In the genomic region with DNA sequence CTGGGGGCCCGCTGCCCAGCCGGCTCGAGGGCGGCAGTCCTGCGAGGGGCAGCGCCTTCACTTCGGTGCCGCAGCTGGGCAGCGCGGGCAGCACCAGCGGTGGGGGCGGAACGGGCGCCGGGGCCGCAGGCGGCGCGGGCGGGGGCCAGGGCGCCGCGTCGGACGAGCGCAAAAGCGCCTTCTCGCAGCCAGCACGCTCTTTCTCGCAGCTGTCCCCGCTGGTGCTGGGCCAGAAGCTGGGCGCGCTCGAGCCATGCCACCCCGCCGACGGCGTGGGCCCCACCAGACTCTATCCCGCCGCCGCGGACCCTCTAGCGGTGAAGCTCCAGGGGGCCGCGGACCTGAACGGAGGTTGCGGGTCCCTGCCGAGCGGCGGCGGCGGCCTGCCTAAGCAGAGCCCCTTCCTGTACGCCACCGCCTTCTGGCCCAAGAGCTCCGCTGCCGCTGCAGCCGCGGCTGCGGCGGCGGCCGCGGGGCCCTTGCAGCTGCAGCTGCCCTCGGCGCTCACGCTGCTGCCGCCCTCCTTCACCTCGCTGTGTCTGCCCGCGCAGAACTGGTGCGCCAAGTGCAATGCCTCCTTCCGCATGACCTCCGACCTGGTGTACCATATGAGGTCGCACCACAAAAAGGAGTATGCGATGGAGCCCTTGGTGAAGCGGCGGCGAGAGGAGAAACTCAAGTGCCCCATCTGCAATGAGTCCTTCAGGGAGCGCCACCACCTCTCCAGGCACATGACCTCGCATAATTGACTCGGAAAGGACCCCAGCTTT, we compare ENCODE assay signal across 8 cellular contexts. TPM values are rescaled to one million over a fixed set of nuclear protein-coding genes. Genes with fewer than 3 reads are reported as not detected.
DNase-seq lines count a peak whose midpoint lies in the region; ATAC-seq and TF ChIP-seq lines count a peak whose summit lies in the region.

No MANE protein-coding gene starts in this region.

- peaks cover 18% of the 10 kb centered on the region for H3K27me3 Mint-ChIP-seq in activated CD4-positive, alpha-beta T cell treated with anti-CD3 and anti-CD28 coated beads for 36 hours

- intact Hi-C loops in activated CD4-positive, alpha-beta T cell treated with anti-CD3 and anti-CD28 coated beads for 36 hours (cut with DNase I, micrococcal nuclease): loop anchor here (1.0 to 10.0 kb wide), 11 partner anchors 12 to 1266 kb away; a partner anchor contains a TSS
- intact Hi-C loops in uterus (cut with DNase I; ENCODE audit: low total_unique reads): no loop called here

- CTCF ChIA-PET in activated CD4-positive, alpha-beta T cell treated with anti-CD3 and anti-CD28 coated beads for 36 hours (lab: Charles Lee): interaction anchor here (0.7 to 7.0 kb wide), 14 partner anchors 9 to 159 kb away, joined by 3 to 105 read pairs (median 6); no protein-coding TSS in a partner anchor

- peaks cover 25% of the 10 kb centered on the region for H3K4me1 Mint-ChIP-seq in activated CD4-positive, alpha-beta T cell treated with anti-CD3 and anti-CD28 coated beads for 36 hours

- H3K9me3 ChIP-seq in HUES6 (ENCODE audit: control insufficient read depth, insufficient read depth, low read depth, low read length) (no peaks in the 10 kb centered on the region), muscle layer of duodenum (ENCODE audit: control insufficient read depth in 1 of 2, low read length in 2 of 2) (no peaks in the 10 kb centered on the region), uterus (no peaks in the 10 kb centered on the region)
- H3K9me3 ChIP-seq in effector memory CD4-positive, alpha-beta T cell (ENCODE audit: control insufficient read depth, low read length): no peaks in the 10 kb centered on the region

- POLR2A ChIA-PET in activated CD4-positive, alpha-beta T cell treated with anti-CD3 and anti-CD28 coated beads for 36 hours (lab: Charles Lee): interaction anchor here (0.6 to 1.0 kb wide), 2 partner anchors 18 to 22 kb away, joined by 3 read pairs; no protein-coding TSS in a partner anchor

- no peaks in the 10 kb centered on the region for H3K36me3 Mint-ChIP-seq in activated CD4-positive, alpha-beta T cell treated with anti-CD3 and anti-CD28 coated beads for 36 hours (ENCODE audit: low read depth)

- TF ChIP-seq POLR2A in uterus (IDR thresholded peaks at IDR 0.05): no peak

- peaks cover 4% of the 10 kb centered on the region; the same call in 1 of the 2 replicates for H3K4me1 ChIP-seq in HUES6 (ENCODE audit: control insufficient read depth, insufficient read depth, low read length)
- H3K4me1 ChIP-seq in effector memory CD4-positive, alpha-beta T cell (ENCODE audit: control insufficient read depth, insufficient read depth, low read length, poor library complexity, severe bottlenecking): peaks cover 6% of the 10 kb centered on the region
- peaks cover 0 to 4% of the 10 kb centered on the region in 2 donors for H3K4me1 ChIP-seq in muscle layer of duodenum (ENCODE audit: control insufficient read depth in 1 of 2, insufficient read depth in 2 of 2, low read length in 2 of 2)
- no peaks in the 10 kb centered on the region for H3K4me1 ChIP-seq in uterus

- peak overlapping the region; percentile 80 for H3K4me3 Mint-ChIP-seq in activated CD4-positive, alpha-beta T cell treated with anti-CD3 and anti-CD28 coated beads for 36 hours

- H3K4me3 ChIP-seq in HUES6 (ENCODE audit: low read depth, low read length) (peak overlapping the region; percentile 50), muscle layer of duodenum (ENCODE audit: low read depth in 1 of 2, low read length in 2 of 2) (peak overlapping the region; percentile 56 to 76), uterus (peak overlapping the region; percentile 61 to 63)
- H3K4me3 ChIP-seq in effector memory CD4-positive, alpha-beta T cell (ENCODE audit: insufficient read depth, low read depth, low read length, poor library complexity, severe bottlenecking): peak overlapping the region; percentile 80

- peak; percentile 53 for ATAC-seq in GM21423 (IDR thresholded peaks at IDR 0.05; ENCODE audit: unreplicated experiment)
- peak; percentile 68 for ATAC-seq in activated CD4-positive, alpha-beta T cell treated with anti-CD3 and anti-CD28 coated beads for 36 hours

- H3K27ac Mint-ChIP-seq in activated CD4-positive, alpha-beta T cell treated with anti-CD3 and anti-CD28 coated beads for 36 hours: peak overlapping the region; percentile 70

- H3K27ac ChIP-seq in HUES6 (ENCODE audit: low read depth, low read length) (no peak overlapping the region), muscle layer of duodenum (ENCODE audit: low read length) (no peak overlapping the region), uterus (peak overlapping the region; percentile 94)
- peak overlapping the region; percentile 86 for H3K27ac ChIP-seq in effector memory CD4-positive, alpha-beta T cell (ENCODE audit: insufficient read depth, low read length, poor library complexity, severe bottlenecking)

- peak in 2 of 4 experiments; percentile 3 to 10 for TF ChIP-seq CTCF in uterus (IDR thresholded peaks at IDR 0.05)

- no peaks in the 10 kb centered on the region for H3K36me3 ChIP-seq in HUES6 (ENCODE audit: control insufficient read depth, insufficient read depth, low read length)
- no peaks in the 10 kb centered on the region for H3K36me3 ChIP-seq in effector memory CD4-positive, alpha-beta T cell (ENCODE audit: control insufficient read depth, insufficient read depth, low read length)
- no peaks in the 10 kb centered on the region for H3K36me3 ChIP-seq in muscle layer of duodenum (ENCODE audit: control insufficient read depth in 1 of 2, insufficient read depth in 2 of 2, low read length in 2 of 2)
- H3K36me3 ChIP-seq in uterus: no peaks in the 10 kb centered on the region

- DNase-seq in DMS53 treated with DMSO at 0.1 percent for 48 hours (lab: John Stamatoyannopoulos, UW; ENCODE audit: unreplicated experiment) (peak; percentile 10), uterus (peak in 1 of 2 donors; percentile 35), NCI-H82 treated with DMSO at 0.1 percent for 48 hours (lab: John Stamatoyannopoulos, UW; ENCODE audit: unreplicated experiment) (no peak)
- DNase-seq in activated CD4-positive, alpha-beta T cell treated with anti-CD3 and anti-CD28 coated beads for 36 hours: peak; percentile 73
- peak; percentile 27 to 48 (median 31) for DNase-seq in effector memory CD4-positive, alpha-beta T cell

- H3K27me3 ChIP-seq in HUES6 (ENCODE audit: control insufficient read depth, insufficient read depth, low read length) (peaks cover 100% of the 10 kb centered on the region), muscle layer of duodenum (ENCODE audit: low read depth, low read length) (peaks cover 5% of the 10 kb centered on the region), uterus (no peaks in the 10 kb centered on the region)
- H3K27me3 ChIP-seq in effector memory CD4-positive, alpha-beta T cell (replicated peaks; ENCODE audit: control insufficient read depth, insufficient read depth, low read length, poor library complexity, severe bottlenecking): no peaks in the 10 kb centered on the region

- H3K9me3 Mint-ChIP-seq in activated CD4-positive, alpha-beta T cell treated with anti-CD3 and anti-CD28 coated beads for 36 hours (ENCODE audit: low read depth): no peaks in the 10 kb centered on the region

- no peak overlapping the region for H3K9ac ChIP-seq in HUES6 (ENCODE audit: low read length)

RNA-seq across cellular contexts. Expression of a gene that starts 5.7 kb away (rescaled TPM):
- 1 to 10 TPM; 1.4 to 1.6 TPM for total RNA-seq in activated CD4-positive, alpha-beta T cell treated with anti-CD3 and anti-CD28 coated beads for 36 hours
- 10 to 100 TPM in 3 of 4 donors, 1 to 10 TPM in 1; 4.5 to 13.1 (median 12.6) TPM for total RNA-seq in uterus

Comparison
In these comparisons a context has a peak if more than half of its experiments do, and no peak if none do; other contexts are left out.
1. H3K27ac ChIP-seq: peak in effector memory CD4-positive, alpha-beta T cell (single experiment) and uterus (2 of 2); none in HUES6 (single experiment) and muscle layer of duodenum (single experiment).
2. Peak in every context shown above with its lines, with median percentiles within 50 percentile points of each other: H3K4me3 ChIP-seq.